ENCODE assay signal across 27 cellular contexts in the genomic region with DNA sequence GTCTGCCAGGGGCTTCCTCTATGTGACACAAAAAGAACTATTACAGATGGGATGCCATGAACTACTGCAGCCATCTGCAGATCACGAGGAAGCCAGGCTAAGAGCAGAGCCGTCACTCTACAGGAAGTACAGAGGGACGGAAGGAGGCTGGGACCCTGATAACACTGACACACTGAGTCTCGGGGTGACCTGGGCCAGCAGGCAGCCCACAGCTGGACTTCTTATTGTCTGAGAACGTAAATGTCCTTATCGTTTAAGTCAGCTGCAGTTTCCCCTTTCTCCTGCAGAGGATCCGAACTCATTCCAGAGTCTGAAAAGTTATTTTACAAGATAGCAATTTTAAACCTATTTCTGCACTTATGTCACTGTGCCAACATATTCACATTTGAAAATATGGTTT. TPM values are rescaled to one million over a fixed set of nuclear protein-coding genes. Genes with fewer than 3 reads are reported as not detected.
DNase-seq lines count a peak whose midpoint lies in the region; ATAC-seq, FAIRE-seq and TF ChIP-seq lines count a peak whose summit lies in the region.
"Had no signal": no experiment of that assay in that cellular context is flagged by ENCODE, and none has a peak within 500 bp of the region (broad histone marks: within the 10 kb centered on the region; RNA-seq: fewer than 3 reads in every experiment).

No MANE protein-coding gene starts in this region.

- H4K20me1 ChIP-seq in K562 (replicated peaks; ENCODE audit: control insufficient read depth, insufficient read depth, low read length), result no peaks in the 10 kb centered on the region

- no peak overlapping the region for H3K9ac ChIP-seq in K562 (ENCODE audit: insufficient read depth in 1 of 2, low read depth in 2 of 2, low read length in 2 of 2)
- H3K9ac ChIP-seq: KMS-11 had no signal

- in situ Hi-C loops in K562 (cut with MboI), result no loop called here

- no peaks in the 10 kb centered on the region for H3K27me3 ChIP-seq in right cardiac atrium (ENCODE audit: control insufficient read depth, insufficient read depth)
- no peaks in the 10 kb centered on the region for H3K27me3 ChIP-seq in K562 (ENCODE audit: control insufficient read depth in 2 of 2, insufficient read depth in 2 of 2, low read length in 2 of 2)
- H3K27me3 ChIP-seq: ascending aorta had no signal

- H3K4me3 ChIP-seq in right cardiac atrium (ENCODE audit: low read length) (no peak overlapping the region), K562 (no peak overlapping the region), fibroblast of villous mesenchyme (ENCODE audit: low read depth, low read length) (no peak overlapping the region)
- H3K4me3 ChIP-seq: A549, ascending aorta, coronary artery, GM12878 had no signal

- H3K4me1 ChIP-seq in right cardiac atrium (ENCODE audit: control insufficient read depth, insufficient read depth, low read length) (peaks cover 2% of the 10 kb centered on the region), K562 (replicated peaks in 1 of 2; ENCODE audit: control insufficient read depth in 2 of 2, insufficient read depth in 2 of 2, low read length in 2 of 2) (no peaks in the 10 kb centered on the region)
- H3K4me1 ChIP-seq: A549, ascending aorta had no signal

- TF ChIP-seq EP300 in K562 (IDR thresholded peaks at IDR 0.05; ENCODE audit: low read length), result no peak

- DNase-seq in right cardiac atrium (peak in 1 of 3 donors; percentile 41), Right ventricle myocardium superior (no peak), K562 (ENCODE audit: extremely low read depth in 1 of 4, low spot score in 3 of 4) (peak in 1 of 4 experiments; percentile 54), fibroblast of villous mesenchyme (ENCODE audit: low read depth) (no peak), NCI-H1417 (lab: John Stamatoyannopoulos, UW) (no peak), NCI-H2081 (lab: John Stamatoyannopoulos, UW) (no peak), NCI-H2107 treated with DMSO at 0.1 percent for 48 hours (lab: John Stamatoyannopoulos, UW; ENCODE audit: unreplicated experiment) (no peak), mesothelial cell of epicardium (ENCODE audit: low spot score in 2 of 2, unreplicated experiment in 2 of 2) (no peak)
- DNase-seq: activated B cell treated with CpG ODN at 0.5 μM for 24 hours; activated CD4-positive, alpha-beta T cell treated with anti-CD3 and anti-CD28 coated beads, Interleukin-2, amount 50 U/mL, for 48 hours; activated CD8-positive, alpha-beta memory T cell treated with anti-CD3 and anti-CD28 coated beads, Interleukin-2, amount 50 U/mL, for 4 hours; activated naive CD8-positive, alpha-beta T cell treated with anti-CD3 and anti-CD28 coated beads for 36 hours; COR-L47; DMS79; head of caudate nucleus; naive B cell; NCI-H526 treated with DMSO at 0.1 percent for 48 hours; nucleus accumbens; small intestine; substantia nigra had no signal

- H3K9me3 ChIP-seq in right cardiac atrium (ENCODE audit: control insufficient read depth, low read length) (no peaks in the 10 kb centered on the region), K562 (replicated peaks; ENCODE audit: control insufficient read depth, insufficient read depth, low read depth, low read length) (no peaks in the 10 kb centered on the region)
- H3K9me3 ChIP-seq: A549, ascending aorta had no signal

- POLR2A ChIA-PET in K562 (lab: Yijun Ruan, JAX), result no interaction called here

- H3K9me3 Mint-ChIP-seq in mesothelial cell of epicardium, result no peaks in the 10 kb centered on the region
- H3K9me3 Mint-ChIP-seq: activated B cell treated with CpG ODN at 0.5 μM for 24 hours; activated naive CD8-positive, alpha-beta T cell treated with anti-CD3 and anti-CD28 coated beads for 36 hours; activated T-helper 17 cell treated with anti-CD3 and anti-CD28 coated beads, Interleukin-2, amount 50 U/mL, for 72 hours; stimulated activated effector memory CD8-positive, alpha-beta T cell treated with anti-CD3 and anti-CD28 coated beads, Interleukin-12 subunit alpha, Interleukin-12 subunit beta, amount 100 ng/mL, for 72 hours had no signal

- no TSS peak for BruUV-seq in K562 (replicated peaks; lab: Mats Ljungman, UMichigan)

- TF ChIP-seq POLR2A in K562 (conservative IDR thresholded peaks at IDR 0.05), result no peak

- CTCF ChIA-PET in K562 (lab: Yijun Ruan, JAX; ENCODE audit: low intra/inter-chr PET ratio), result no interaction called here

- H3K4me1 Mint-ChIP-seq in mesothelial cell of epicardium, result peaks cover 16% of the 10 kb centered on the region
- H3K4me1 Mint-ChIP-seq: activated B cell treated with CpG ODN at 0.5 μM for 24 hours; activated naive CD8-positive, alpha-beta T cell treated with anti-CD3 and anti-CD28 coated beads for 36 hours; activated T-helper 17 cell treated with anti-CD3 and anti-CD28 coated beads, Interleukin-2, amount 50 U/mL, for 72 hours; naive B cell had no signal

- H3K27me3 Mint-ChIP-seq in mesothelial cell of epicardium (ENCODE audit: low read depth), result no peaks in the 10 kb centered on the region
- H3K27me3 Mint-ChIP-seq: activated B cell treated with CpG ODN at 0.5 μM for 24 hours; activated naive CD8-positive, alpha-beta T cell treated with anti-CD3 and anti-CD28 coated beads for 36 hours; activated T-helper 17 cell treated with anti-CD3 and anti-CD28 coated beads, Interleukin-2, amount 50 U/mL, for 72 hours; naive B cell had no signal

- TF ChIP-seq CTCF in K562 (IDR thresholded peaks at IDR 0.05 in 2 of 3, conservative IDR thresholded peaks at IDR 0.05 in 1 of 3; ENCODE audit: insufficient read depth in 2 of 3, low read depth in 1 of 3, low read length in 3 of 3), result peak in 1 of 3 experiments; percentile 12; a peak in 1 of 6 replicates
- peak; percentile 4 for TF ChIP-seq CTCF in fibroblast of villous mesenchyme (IDR thresholded peaks at IDR 0.05; ENCODE audit: insufficient read depth, low read depth, low read length)
- no peak for TF ChIP-seq CTCF in mesothelial cell of epicardium (IDR thresholded peaks at IDR 0.05; ENCODE audit: unreplicated experiment)

- peak; percentile 23 for FAIRE-seq in K562 (lab: Jason Lieb, UNC)
- FAIRE-seq: A549, GM12878, small intestine had no signal

- H3K9me1 ChIP-seq in K562 (ENCODE audit: control insufficient read depth, insufficient read depth, low read length), result no peaks in the 10 kb centered on the region

- no peak overlapping the region for H3K27ac ChIP-seq in right cardiac atrium (ENCODE audit: low read length)
- no peak overlapping the region; the same call in 2 of the 3 replicates for H3K27ac ChIP-seq in K562 (ENCODE audit: extremely low read depth, low read depth, low read length)
- H3K27ac ChIP-seq: A549, ascending aorta, coronary artery, KMS-11 had no signal

- no peak overlapping the region for H3K4me2 ChIP-seq in K562 (ENCODE audit: insufficient read depth, low read length)
- H3K4me2 ChIP-seq: A549, KMS-11 had no signal

- no peak overlapping the region for H3K4me3 Mint-ChIP-seq in mesothelial cell of epicardium
- H3K4me3 Mint-ChIP-seq: activated B cell treated with CpG ODN at 0.5 μM for 24 hours; activated naive CD8-positive, alpha-beta T cell treated with anti-CD3 and anti-CD28 coated beads for 36 hours; activated T-helper 17 cell treated with anti-CD3 and anti-CD28 coated beads, Interleukin-2, amount 50 U/mL, for 72 hours; naive B cell; stimulated activated effector memory CD8-positive, alpha-beta T cell treated with anti-CD3 and anti-CD28 coated beads, Interleukin-12 subunit alpha, Interleukin-12 subunit beta, amount 100 ng/mL, for 72 hours had no signal

- WGBS in right cardiac atrium, result 47% methylated on average over 7 of the region's 7 CpGs
- 32% methylated on average over 7 of the region's 7 CpGs for WGBS in K562 (ENCODE audit: insufficient coverage, low coverage, missing lambda C conversion rate)

- no peaks in the 10 kb centered on the region for H3K79me2 ChIP-seq in K562 (ENCODE audit: control insufficient read depth, insufficient read depth, low read length)

- no peak overlapping the region for H3K27ac Mint-ChIP-seq in mesothelial cell of epicardium
- H3K27ac Mint-ChIP-seq: activated B cell treated with CpG ODN at 0.5 μM for 24 hours; activated naive CD8-positive, alpha-beta T cell treated with anti-CD3 and anti-CD28 coated beads for 36 hours; activated T-helper 17 cell treated with anti-CD3 and anti-CD28 coated beads, Interleukin-2, amount 50 U/mL, for 72 hours; naive B cell; stimulated activated effector memory CD8-positive, alpha-beta T cell treated with anti-CD3 and anti-CD28 coated beads, Interleukin-12 subunit alpha, Interleukin-12 subunit beta, amount 100 ng/mL, for 72 hours had no signal

- peaks cover 48% of the 10 kb centered on the region for H3K36me3 ChIP-seq in K562 (ENCODE audit: control insufficient read depth, insufficient read depth, low read length)

- intact Hi-C loops in right cardiac atrium (cut with DNase I), result no loop called here
- intact Hi-C loops in Right ventricle myocardium superior (cut with DNase I), result no loop called here
- intact Hi-C loops in K562 (cut with micrococcal nuclease), result no loop called here

- ATAC-seq in right cardiac atrium, result peak; percentile 22 to 41
- no peak for ATAC-seq in Right ventricle myocardium superior (ENCODE audit: poor library complexity)
- ATAC-seq in K562, result peak; percentile 63
- ATAC-seq: A549; activated T-helper 17 cell treated with anti-CD3 and anti-CD28 coated beads, Interleukin-2, amount 50 U/mL, for 72 hours; GM12878; stimulated activated effector memory CD8-positive, alpha-beta T cell treated with anti-CD3 and anti-CD28 coated beads, Interleukin-12 subunit alpha, Interleukin-12 subunit beta, amount 100 ng/mL, for 72 hours had no signal

- TF ChIP-seq RAD21 in K562 (CRISPR knock-in tag; conservative IDR thresholded peaks at IDR 0.05 in 1 of 2, IDR thresholded peaks at IDR 0.05 in 1 of 2), result no peak

- H3K36me3 Mint-ChIP-seq in mesothelial cell of epicardium, result peaks cover 51% of the 10 kb centered on the region

- no peak overlapping the region for H2AFZ ChIP-seq in K562 (ENCODE audit: low read depth, low read length)

RNA-seq across cellular contexts. Expression of gene PARP4, which starts 20.7 kb away (rescaled TPM):
- total RNA-seq in right cardiac atrium, result 10 to 100 TPM; 20.6 to 30.2 (median 26.6) TPM
- polyA plus RNA-seq in right cardiac atrium, result 11.2 TPM
- 24.7 TPM for total RNA-seq in Right ventricle myocardium superior
- total RNA-seq in K562 (2011; cell fraction: chromatin; rRNA removed; ENCODE audit: low replicate concordance), result 34.3 and 63.7 TPM in 2 replicates
- 19.5 and 21.2 TPM in 2 replicates for total RNA-seq in K562 (2011; cell fraction: nucleolus; rRNA removed)
- total RNA-seq in K562 (2011; cell fraction: nucleoplasm; rRNA removed), result 26.8 and 36.2 TPM in 2 replicates
- total RNA-seq in K562 (2014; rRNA removed), result 12.8 and 14.0 TPM in 2 replicates
- total RNA-seq in K562 (2014; rRNA removed; fragmentation: Illumina TruSeq; extraction: Trizol), result 19.9 and 21.0 TPM in 2 replicates
- total RNA-seq in K562 (2015; rRNA removed; fragmentation: Illumina TruSeq; extraction: Trizol), result 24.7 and 26.3 TPM in 2 replicates
- total RNA-seq in K562 (2021), result 18.8 and 19.3 TPM in 2 replicates
- polyA plus RNA-seq in K562 (2011; rRNA removed), result 17.3 and 21.9 TPM in 2 replicates
- 11.4 and 12.4 TPM in 2 replicates for polyA plus RNA-seq in K562 (2011; cell fraction: cytosol; rRNA removed)
- polyA plus RNA-seq in K562 (2011; cell fraction: nucleus; rRNA removed), result 23.9 and 24.2 TPM in 2 replicates
- 15.9 and 26.8 TPM in 2 replicates for polyA plus RNA-seq in K562 (2012)
- 18.4 and 21.4 TPM in 2 replicates for polyA plus RNA-seq in K562 (2014; fragmentation: Illumina TruSeq; extraction: Trizol)
- polyA plus RNA-seq in K562 (2014; fragmentation: Nextera tagmentation; extraction: Ambion mirVana), result 10 to 100 TPM in 1 of 2 experiments, 1 to 10 TPM in 1; 6.3 to 16.0 TPM
- polyA plus RNA-seq in K562 (2014; rRNA removed), result 13.6 and 15.2 TPM in 2 replicates
- 38.4 and 47.6 TPM in 2 replicates for polyA minus RNA-seq in K562 (2011; rRNA and poly(A)+ RNA removed)
- polyA minus RNA-seq in K562 (2011; cell fraction: cytosol; rRNA and poly(A)+ RNA removed), result 11.2 and 16.6 TPM in 2 replicates
- 20.2 and 27.4 TPM in 2 replicates for polyA minus RNA-seq in K562 (2011; cell fraction: nucleus; rRNA and poly(A)+ RNA removed)
- 50.5 and 53.5 TPM in 2 replicates for total RNA-seq in fibroblast of villous mesenchyme
- total RNA-seq in mesothelial cell of epicardium, result 42.8 to 44.2 TPM (median 43.1 TPM) in 3 replicates
